20 cellular contexts compared by ENCODE assay signal in genomic region chr17:45646288-45646988, GRCh38.
DNase-seq lines count a peak whose midpoint lies in the region; ATAC-seq and TF ChIP-seq lines count a peak whose summit lies in the region.
"Had no signal": no experiment of that assay in that cellular context is flagged by ENCODE, and none has a peak within 500 bp of the region (broad histone marks: within the 10 kb centered on the region; RNA-seq: fewer than 3 reads in every experiment).

No MANE protein-coding gene starts in this region.

- peak; percentile 27 for DNase-seq in activated CD8-positive, alpha-beta T cell treated with anti-CD3 and anti-CD28 coated beads, Interleukin-2, amount 10 ng/mL, durations not matched to agents 7 days and 5 days
- DNase-seq in activated CD8-positive, alpha-beta T cell treated with anti-CD3 and anti-CD28 coated beads for 36 hours = no peak
- DNase-seq in HL-60 (ENCODE audit: low read depth in 1 of 2, low spot score in 1 of 2) (peak; percentile 17 to 41), UCSD-AML1 (lab: John Stamatoyannopoulos, UW; ENCODE audit: unreplicated experiment) (peak; percentile 42), progenitor cell of endocrine pancreas (ENCODE audit: low spot score, unreplicated experiment) (no peak)
- DNase-seq: dermis blood vessel endothelial cell; DMS153; left cardiac atrium; NCI-H2081; nephron progenitor cell; stimulated activated CD4-positive, alpha-beta T cell treated with anti-CD3 and anti-CD28 coated beads, Interleukin-4, amount 100 ng/mL, for 24 hours; T-helper 17 cell had no signal

- H3K9me3 Mint-ChIP-seq in activated CD8-positive, alpha-beta T cell treated with anti-CD3 and anti-CD28 coated beads, Interleukin-2, amount 10 ng/mL, durations not matched to agents 7 days and 5 days (ENCODE audit: insufficient read depth) = no peaks in the 10 kb centered on the region
- no peaks in the 10 kb centered on the region for H3K9me3 Mint-ChIP-seq in activated CD8-positive, alpha-beta T cell treated with anti-CD3 and anti-CD28 coated beads for 36 hours
- H3K9me3 Mint-ChIP-seq in progenitor cell of endocrine pancreas (ENCODE audit: low read depth) = no peaks in the 10 kb centered on the region
- H3K9me3 Mint-ChIP-seq: activated T-helper 2 cell treated with anti-CD3 and anti-CD28 coated beads, Interferon-gamma antibody, Interleukin-2, Interleukin-4, amounts not matched to agents 10 μg/mL and 5 μg/mL and 100 μg/mL, durations not matched to agents 14 hours and 24 hours and 36 hours; mesothelial cell of epicardium; nephron progenitor cell had no signal

- no peak for TF ChIP-seq CTCF in activated CD8-positive, alpha-beta T cell treated with anti-CD3 and anti-CD28 coated beads for 36 hours (IDR thresholded peaks at IDR 0.05)
- TF ChIP-seq CTCF in HL-60 (IDR thresholded peaks at IDR 0.05; ENCODE audit: insufficient read depth, low read length) = no peak
- no peak for TF ChIP-seq CTCF in progenitor cell of endocrine pancreas (IDR thresholded peaks at IDR 0.05; ENCODE audit: unreplicated experiment)

- no peak overlapping the region for H3K4me3 ChIP-seq in HL-60 (replicated peaks; ENCODE audit: insufficient read depth, low read length)
- H3K4me3 ChIP-seq: prostate gland, smooth muscle cell had no signal

- intact Hi-C loops in activated CD8-positive, alpha-beta T cell treated with anti-CD3 and anti-CD28 coated beads for 36 hours (cut with micrococcal nuclease) = no loop called here

- no peak overlapping the region for H3K4me3 Mint-ChIP-seq in activated CD8-positive, alpha-beta T cell treated with anti-CD3 and anti-CD28 coated beads, Interleukin-2, amount 10 ng/mL, durations not matched to agents 7 days and 5 days
- H3K4me3 Mint-ChIP-seq in activated CD8-positive, alpha-beta T cell treated with anti-CD3 and anti-CD28 coated beads for 36 hours = no peak overlapping the region
- no peak overlapping the region for H3K4me3 Mint-ChIP-seq in progenitor cell of endocrine pancreas (ENCODE audit: low read depth)
- H3K4me3 Mint-ChIP-seq: mesothelial cell of epicardium, nephron progenitor cell, T-helper 17 cell had no signal

- CTCF ChIA-PET in activated CD8-positive, alpha-beta T cell treated with anti-CD3 and anti-CD28 coated beads, Interleukin-2, amount 10 ng/mL, durations not matched to agents 7 days and 5 days (lab: Charles Lee) = interaction anchor here (2.2 kb wide), 1 partner anchor 185 kb away, joined by 11 read pairs; no protein-coding TSS in a partner anchor
- CTCF ChIA-PET in activated CD8-positive, alpha-beta T cell treated with anti-CD3 and anti-CD28 coated beads for 36 hours (lab: Charles Lee) = interaction anchor here (2.1 to 5.9 kb wide), 2 partner anchors 16 to 185 kb away, joined by 9 to 28 read pairs; no protein-coding TSS in a partner anchor

- no peak for ATAC-seq in activated CD8-positive, alpha-beta T cell treated with anti-CD3 and anti-CD28 coated beads, Interleukin-2, amount 10 ng/mL, durations not matched to agents 7 days and 5 days
- no peak for ATAC-seq in activated CD8-positive, alpha-beta T cell treated with anti-CD3 and anti-CD28 coated beads for 36 hours
- ATAC-seq in GM18502 (IDR thresholded peaks at IDR 0.05; ENCODE audit: poor library complexity, unreplicated experiment) (no peak), HG02798 (IDR thresholded peaks at IDR 0.05; ENCODE audit: poor library complexity, unreplicated experiment) (no peak), GM19397 (IDR thresholded peaks at IDR 0.05; ENCODE audit: unreplicated experiment) (no peak)
- ATAC-seq: T-helper 17 cell had no signal

- H3K27ac Mint-ChIP-seq in activated CD8-positive, alpha-beta T cell treated with anti-CD3 and anti-CD28 coated beads, Interleukin-2, amount 10 ng/mL, durations not matched to agents 7 days and 5 days = no peak overlapping the region
- no peak overlapping the region for H3K27ac Mint-ChIP-seq in activated CD8-positive, alpha-beta T cell treated with anti-CD3 and anti-CD28 coated beads for 36 hours
- H3K27ac Mint-ChIP-seq in progenitor cell of endocrine pancreas = peak overlapping the region; percentile 29
- H3K27ac Mint-ChIP-seq: activated T-helper 2 cell treated with anti-CD3 and anti-CD28 coated beads, Interferon-gamma antibody, Interleukin-2, Interleukin-4, amounts not matched to agents 10 μg/mL and 5 μg/mL and 100 μg/mL, durations not matched to agents 14 hours and 24 hours and 36 hours; mesothelial cell of epicardium; nephron progenitor cell; T-helper 17 cell had no signal

- peaks cover 15% of the 10 kb centered on the region for H3K4me1 Mint-ChIP-seq in activated CD8-positive, alpha-beta T cell treated with anti-CD3 and anti-CD28 coated beads, Interleukin-2, amount 10 ng/mL, durations not matched to agents 7 days and 5 days (ENCODE audit: low read depth)
- peaks cover 9% of the 10 kb centered on the region for H3K4me1 Mint-ChIP-seq in activated CD8-positive, alpha-beta T cell treated with anti-CD3 and anti-CD28 coated beads for 36 hours (ENCODE audit: low read depth)
- peaks cover 2% of the 10 kb centered on the region for H3K4me1 Mint-ChIP-seq in progenitor cell of endocrine pancreas (ENCODE audit: low read depth)
- H3K4me1 Mint-ChIP-seq: nephron progenitor cell had no signal

- no peak overlapping the region for H3K27ac ChIP-seq in HL-60 (replicated peaks)
- H3K27ac ChIP-seq: prostate gland had no signal

- peaks cover 3% of the 10 kb centered on the region for H3K27me3 ChIP-seq in HL-60 (ENCODE audit: insufficient read depth, poor library complexity, severe bottlenecking)

- peaks cover 18% of the 10 kb centered on the region for H3K27me3 Mint-ChIP-seq in activated CD8-positive, alpha-beta T cell treated with anti-CD3 and anti-CD28 coated beads, Interleukin-2, amount 10 ng/mL, durations not matched to agents 7 days and 5 days (ENCODE audit: low read depth)
- H3K27me3 Mint-ChIP-seq in activated CD8-positive, alpha-beta T cell treated with anti-CD3 and anti-CD28 coated beads for 36 hours = no peaks in the 10 kb centered on the region
- H3K27me3 Mint-ChIP-seq in progenitor cell of endocrine pancreas = no peaks in the 10 kb centered on the region

- no peaks in the 10 kb centered on the region for H3K36me3 Mint-ChIP-seq in activated CD8-positive, alpha-beta T cell treated with anti-CD3 and anti-CD28 coated beads, Interleukin-2, amount 10 ng/mL, durations not matched to agents 7 days and 5 days (ENCODE audit: low read depth)
- H3K36me3 Mint-ChIP-seq in activated CD8-positive, alpha-beta T cell treated with anti-CD3 and anti-CD28 coated beads for 36 hours (ENCODE audit: low read depth) = no peaks in the 10 kb centered on the region
- H3K36me3 Mint-ChIP-seq in progenitor cell of endocrine pancreas (ENCODE audit: insufficient read depth) = no peaks in the 10 kb centered on the region
- H3K36me3 Mint-ChIP-seq: CD14-positive monocyte, mesothelial cell of epicardium had no signal

- POLR2A ChIA-PET in activated CD8-positive, alpha-beta T cell treated with anti-CD3 and anti-CD28 coated beads, Interleukin-2, amount 10 ng/mL, durations not matched to agents 7 days and 5 days (lab: Charles Lee) = no interaction called here
- POLR2A ChIA-PET in activated CD8-positive, alpha-beta T cell treated with anti-CD3 and anti-CD28 coated beads for 36 hours (lab: Charles Lee) = interaction anchor here (1.2 kb wide), 1 partner anchor 9 kb away, joined by 3 read pairs; no protein-coding TSS in a partner anchor

Comparison
In these comparisons a context has a peak if more than half of its experiments do, and no peak if none do; other contexts are left out.
1. DNase-seq: peak in activated CD8-positive, alpha-beta T cell treated with anti-CD3 and anti-CD28 coated beads, Interleukin-2, amount 10 ng/mL, durations not matched to agents 7 days and 5 days (single experiment), HL-60 (2 of 2) and UCSD-AML1 (single experiment); none in activated CD8-positive, alpha-beta T cell treated with anti-CD3 and anti-CD28 coated beads for 36 hours (single experiment) and progenitor cell of endocrine pancreas (single experiment).